Comparison of ENCODE assay signal across 1 cellular context in the genomic region with DNA sequence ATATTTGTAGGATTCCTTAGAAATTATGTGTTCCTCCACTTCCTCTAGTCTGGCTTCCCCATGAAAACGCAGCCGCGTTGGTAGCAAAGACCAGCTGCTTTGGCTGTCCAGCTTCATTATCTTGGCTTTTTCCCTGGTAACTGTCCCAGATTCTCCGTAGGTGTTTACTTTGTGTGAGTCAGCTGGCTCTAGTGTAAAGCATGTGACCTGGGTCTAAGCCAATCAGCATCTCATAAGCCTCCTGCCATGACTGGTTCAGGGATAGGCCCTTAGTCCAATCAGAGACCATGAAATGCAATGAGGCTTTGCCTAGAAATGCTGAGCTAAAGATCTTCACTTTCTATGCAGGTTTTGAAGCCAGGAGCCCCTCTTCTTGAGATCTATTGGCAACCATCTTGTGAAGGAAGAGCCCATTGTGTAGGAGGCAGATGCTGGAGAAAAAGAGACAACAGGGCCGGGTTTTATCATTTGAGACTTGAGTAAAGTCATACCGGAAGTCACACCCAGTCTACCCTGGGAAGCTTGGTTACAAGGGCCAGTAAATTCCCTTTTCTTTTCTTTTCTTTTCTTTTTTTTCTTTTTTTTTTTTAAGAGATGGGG.
A peak's percentile ranks its signal among the peaks of the same experiment; 100 is the strongest.
TF ChIP-seq lines count a peak whose summit lies in the region.

No MANE protein-coding gene starts in this region.

TF ChIP-seq in SK-N-SH, 30 proteins besides CTCF, POLR2A, EP300 and RAD21 (continued from another document):
- TF ChIP-seq, protein P1, sequence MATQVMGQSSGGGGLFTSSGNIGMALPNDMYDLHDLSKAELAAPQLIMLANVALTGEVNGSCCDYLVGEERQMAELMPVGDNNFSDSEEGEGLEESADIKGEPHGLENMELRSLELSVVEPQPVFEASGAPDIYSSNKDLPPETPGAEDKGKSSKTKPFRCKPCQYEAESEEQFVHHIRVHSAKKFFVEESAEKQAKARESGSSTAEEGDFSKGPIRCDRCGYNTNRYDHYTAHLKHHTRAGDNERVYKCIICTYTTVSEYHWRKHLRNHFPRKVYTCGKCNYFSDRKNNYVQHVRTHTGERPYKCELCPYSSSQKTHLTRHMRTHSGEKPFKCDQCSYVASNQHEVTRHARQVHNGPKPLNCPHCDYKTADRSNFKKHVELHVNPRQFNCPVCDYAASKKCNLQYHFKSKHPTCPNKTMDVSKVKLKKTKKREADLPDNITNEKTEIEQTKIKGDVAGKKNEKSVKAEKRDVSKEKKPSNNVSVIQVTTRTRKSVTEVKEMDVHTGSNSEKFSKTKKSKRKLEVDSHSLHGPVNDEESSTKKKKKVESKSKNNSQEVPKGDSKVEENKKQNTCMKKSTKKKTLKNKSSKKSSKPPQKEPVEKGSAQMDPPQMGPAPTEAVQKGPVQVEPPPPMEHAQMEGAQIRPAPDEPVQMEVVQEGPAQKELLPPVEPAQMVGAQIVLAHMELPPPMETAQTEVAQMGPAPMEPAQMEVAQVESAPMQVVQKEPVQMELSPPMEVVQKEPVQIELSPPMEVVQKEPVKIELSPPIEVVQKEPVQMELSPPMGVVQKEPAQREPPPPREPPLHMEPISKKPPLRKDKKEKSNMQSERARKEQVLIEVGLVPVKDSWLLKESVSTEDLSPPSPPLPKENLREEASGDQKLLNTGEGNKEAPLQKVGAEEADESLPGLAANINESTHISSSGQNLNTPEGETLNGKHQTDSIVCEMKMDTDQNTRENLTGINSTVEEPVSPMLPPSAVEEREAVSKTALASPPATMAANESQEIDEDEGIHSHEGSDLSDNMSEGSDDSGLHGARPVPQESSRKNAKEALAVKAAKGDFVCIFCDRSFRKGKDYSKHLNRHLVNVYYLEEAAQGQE (IDR thresholded peaks at IDR 0.05; ENCODE audit: low read depth, low read length) = no peak
- TF ChIP-seq FOSL2 (IDR thresholded peaks at IDR 0.05; ENCODE audit: borderline replicate concordance, low read depth) (peak; percentile 20; the same call in 1 of the 2 replicates), JUND (IDR thresholded peaks at IDR 0.05) (peak; percentile 16; the same call in 1 of the 2 replicates), TCF12 (IDR thresholded peaks at IDR 0.05) (peak; percentile 38), YY1 (IDR thresholded peaks at IDR 0.05; ENCODE audit: low read depth) (no peak)
- TF ChIP-seq, protein P2, sequence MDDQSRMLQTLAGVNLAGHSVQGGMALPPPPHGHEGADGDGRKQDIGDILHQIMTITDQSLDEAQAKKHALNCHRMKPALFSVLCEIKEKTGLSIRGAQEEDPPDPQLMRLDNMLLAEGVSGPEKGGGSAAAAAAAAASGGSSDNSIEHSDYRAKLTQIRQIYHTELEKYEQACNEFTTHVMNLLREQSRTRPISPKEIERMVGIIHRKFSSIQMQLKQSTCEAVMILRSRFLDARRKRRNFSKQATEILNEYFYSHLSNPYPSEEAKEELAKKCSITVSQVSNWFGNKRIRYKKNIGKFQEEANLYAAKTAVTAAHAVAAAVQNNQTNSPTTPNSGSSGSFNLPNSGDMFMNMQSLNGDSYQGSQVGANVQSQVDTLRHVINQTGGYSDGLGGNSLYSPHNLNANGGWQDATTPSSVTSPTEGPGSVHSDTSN (IDR thresholded peaks at IDR 0.05) = peak; percentile 47
- TF ChIP-seq, protein P3, sequence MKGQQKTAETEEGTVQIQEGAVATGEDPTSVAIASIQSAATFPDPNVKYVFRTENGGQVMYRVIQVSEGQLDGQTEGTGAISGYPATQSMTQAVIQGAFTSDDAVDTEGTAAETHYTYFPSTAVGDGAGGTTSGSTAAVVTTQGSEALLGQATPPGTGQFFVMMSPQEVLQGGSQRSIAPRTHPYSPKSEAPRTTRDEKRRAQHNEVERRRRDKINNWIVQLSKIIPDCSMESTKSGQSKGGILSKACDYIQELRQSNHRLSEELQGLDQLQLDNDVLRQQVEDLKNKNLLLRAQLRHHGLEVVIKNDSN (IDR thresholded peaks at IDR 0.05; ENCODE audit: borderline replicate concordance, low read depth) = peak; percentile 77
